Comparison of ENCODE assay signal across 8 cellular contexts in the genomic region with DNA sequence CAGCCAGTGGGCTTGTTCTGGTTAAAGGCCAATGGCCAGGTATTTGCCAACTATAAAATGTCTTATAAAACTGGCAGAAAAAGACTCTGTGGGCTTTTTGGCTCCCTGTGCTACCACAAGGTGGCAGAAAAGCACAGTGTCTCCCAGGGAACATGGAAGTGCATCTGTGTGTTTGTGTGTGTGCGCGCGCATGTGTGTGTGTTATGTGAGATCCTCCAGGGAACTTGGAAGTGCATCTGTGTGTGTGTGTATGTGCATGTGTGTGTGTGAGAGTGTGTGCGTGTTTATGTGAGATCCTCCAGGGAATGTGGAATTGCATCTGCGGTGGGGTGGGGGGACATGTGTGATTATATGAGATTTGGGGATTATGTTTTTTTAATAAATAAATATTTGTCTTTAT. TPM values are rescaled to one million over a fixed set of nuclear protein-coding genes. Genes with fewer than 3 reads are reported as not detected.
DNase-seq lines count a peak whose midpoint lies in the region; ATAC-seq and TF ChIP-seq lines count a peak whose summit lies in the region.

No MANE protein-coding gene starts in this region.

- H3K4me3 Mint-ChIP-seq in CD4-positive, CD25-positive, alpha-beta regulatory T cell: peak overlapping the region in 2 of 4 donors; percentile 5 to 56
- H3K4me3 Mint-ChIP-seq in H9: no peak overlapping the region
- H3K4me3 Mint-ChIP-seq in activated naive CD4-positive, alpha-beta T cell treated with anti-CD3 and anti-CD28 coated beads, Interleukin-2, amount 10 ng/mL, durations not matched to agents 7 days and 5 days: no peak overlapping the region

- H2BK120ac ChIP-seq in H9 (ENCODE audit: low read depth, low read length, poor library complexity, severe bottlenecking): no peak overlapping the region

- no peak overlapping the region for H2BK15ac ChIP-seq in H9 (ENCODE audit: low read depth, low read length)

- H3K9me3 ChIP-seq in CD4-positive, CD25-positive, alpha-beta regulatory T cell (ENCODE audit: control insufficient read depth in 2 of 2, low read length in 2 of 2): peaks cover 5 to 6% of the 10 kb centered on the region in 2 experiments
- H3K9me3 ChIP-seq in H9 (ENCODE audit: control insufficient read depth, low read depth, low read length) (no peaks in the 10 kb centered on the region), NT2/D1 (ENCODE audit: insufficient read depth, low read length) (peaks cover 13% of the 10 kb centered on the region)

- H2BK20ac ChIP-seq in H9 (ENCODE audit: low read depth, low read length, poor library complexity, severe bottlenecking): no peak overlapping the region

- DNase-seq in CD4-positive, CD25-positive, alpha-beta regulatory T cell: peak in 2 of 3 donors; percentile 21 to 73
- DNase-seq in H9 (peak; percentile 72), NT2/D1 (ENCODE audit: low read depth, low spot score) (peak; percentile 49), iPS DF 4.7 (ENCODE audit: extremely low read depth, low spot score) (peak; percentile 68), GM19240 (ENCODE audit: insufficient read length, low spot score) (no peak)
- peak; percentile 70 for DNase-seq in activated naive CD4-positive, alpha-beta T cell treated with anti-CD3 and anti-CD28 coated beads, Interleukin-2, amount 10 ng/mL, durations not matched to agents 7 days and 5 days
- DNase-seq in stimulated activated CD4-positive, alpha-beta T cell treated with anti-CD3 and anti-CD28 coated beads, Interleukin-1b, Interleukin-23, amount 100 ng/mL, for 48 hours: peak; percentile 52

- H3K27ac Mint-ChIP-seq in CD4-positive, CD25-positive, alpha-beta regulatory T cell: no peak overlapping the region
- no peak overlapping the region; a peak in 1 of 7 replicates for H3K27ac Mint-ChIP-seq in H9
- H3K27ac Mint-ChIP-seq in activated naive CD4-positive, alpha-beta T cell treated with anti-CD3 and anti-CD28 coated beads, Interleukin-2, amount 10 ng/mL, durations not matched to agents 7 days and 5 days: no peak overlapping the region

- peaks cover 3% of the 10 kb centered on the region for H3K27me3 ChIP-seq in CD4-positive, CD25-positive, alpha-beta regulatory T cell (ENCODE audit: control insufficient read depth, insufficient read depth, low read length)
- H3K27me3 ChIP-seq in H9 (ENCODE audit: insufficient read depth, low read length) (no peaks in the 10 kb centered on the region), NT2/D1 (ENCODE audit: insufficient read depth, insufficient read length) (no peaks in the 10 kb centered on the region)

- H4K20me1 ChIP-seq in H9 (ENCODE audit: control insufficient read depth, insufficient read depth, insufficient read length): no peaks in the 10 kb centered on the region

- no peak overlapping the region for H2AK5ac ChIP-seq in H9 (ENCODE audit: insufficient read length, low read length)

- H3K79me2 ChIP-seq in H9 (ENCODE audit: insufficient read depth, low read length): no peaks in the 10 kb centered on the region

- H2AFZ ChIP-seq in H9 (ENCODE audit: low read length): no peak overlapping the region

- no peak overlapping the region for H4K91ac ChIP-seq in H9 (ENCODE audit: insufficient read length, low read depth, low read length)

- no peaks in the 10 kb centered on the region for H3K4me1 ChIP-seq in CD4-positive, CD25-positive, alpha-beta regulatory T cell (ENCODE audit: control insufficient read depth, insufficient read depth, low read length, poor library complexity, severe bottlenecking)
- no peaks in the 10 kb centered on the region for H3K4me1 ChIP-seq in H9 (ENCODE audit: insufficient read depth, low read length)
- no peaks in the 10 kb centered on the region for H3K4me1 ChIP-seq in NT2/D1 (ENCODE audit: insufficient read depth, insufficient read length)

- H3K23ac ChIP-seq in H9 (ENCODE audit: insufficient read length, low read depth, low read length): no peak overlapping the region

- peaks cover 13% of the 10 kb centered on the region for H3K27me3 Mint-ChIP-seq in CD4-positive, CD25-positive, alpha-beta regulatory T cell
- peaks cover 3% of the 10 kb centered on the region; the same call in 1 of the 2 replicates for H3K27me3 Mint-ChIP-seq in H9 (ENCODE audit: low read depth)
- H3K27me3 Mint-ChIP-seq in activated naive CD4-positive, alpha-beta T cell treated with anti-CD3 and anti-CD28 coated beads, Interleukin-2, amount 10 ng/mL, durations not matched to agents 7 days and 5 days: peaks cover 14% of the 10 kb centered on the region

- H3K9ac ChIP-seq in H9 (ENCODE audit: extremely low read depth, insufficient read length, low read length) (no peak overlapping the region), NT2/D1 (ENCODE audit: insufficient read length, low read depth) (no peak overlapping the region)

- H3K27ac ChIP-seq in CD4-positive, CD25-positive, alpha-beta regulatory T cell (ENCODE audit: insufficient read depth, low read length, poor library complexity, severe bottlenecking): no peak overlapping the region
- H3K27ac ChIP-seq in H9 (ENCODE audit: insufficient read length, low read depth, low read length): no peak overlapping the region

- no peak overlapping the region for H4K5ac ChIP-seq in H9 (ENCODE audit: insufficient read length, low read depth, low read length)

- CTCF ChIA-PET in activated naive CD4-positive, alpha-beta T cell treated with anti-CD3 and anti-CD28 coated beads, Interleukin-2, amount 10 ng/mL, durations not matched to agents 7 days and 5 days (lab: Charles Lee): interaction anchor here (0.9 to 2.3 kb wide), 3 partner anchors 165 to 469 kb away, joined by 4 to 8 read pairs (median 4); no protein-coding TSS in a partner anchor

- no peaks in the 10 kb centered on the region for H3K23me2 ChIP-seq in H9 (ENCODE audit: insufficient read length, low read depth, low read length, poor library complexity, severe bottlenecking)

- H3K18ac ChIP-seq in H9 (ENCODE audit: insufficient read length, low read depth, low read length): no peak overlapping the region

- WGBS in H9 (ENCODE audit: extremely low coverage, insufficient read length, low lambda C conversion rate): no CpG with 5 or more reads among the region's 5 CpGs

- peak; percentile 83 for TF ChIP-seq CTCF in H9 (conservative IDR thresholded peaks at IDR 0.05)

- no peak overlapping the region for H3K14ac ChIP-seq in H9 (ENCODE audit: insufficient read depth, low read length)

- H3K4me2 ChIP-seq in H9 (ENCODE audit: insufficient read depth, insufficient read length, low read length): no peak overlapping the region

- H4K8ac ChIP-seq in H9 (replicated peaks; ENCODE audit: insufficient read length, low read depth, low read length): no peak overlapping the region

- H3T11ph ChIP-seq in H9 (ENCODE audit: low read length): no peak overlapping the region

- ATAC-seq in CD4-positive, CD25-positive, alpha-beta regulatory T cell (ENCODE audit: low read depth in 2 of 2): no peak
- no peak for ATAC-seq in GM19463 (IDR thresholded peaks at IDR 0.05; ENCODE audit: unreplicated experiment)

- H3K36me3 ChIP-seq in CD4-positive, CD25-positive, alpha-beta regulatory T cell (ENCODE audit: control insufficient read depth, insufficient read depth, low read length): no peaks in the 10 kb centered on the region
- H3K36me3 ChIP-seq in NT2/D1 (ENCODE audit: insufficient read depth, insufficient read length, low read length): no peaks in the 10 kb centered on the region

- no peak overlapping the region for H3K4me3 ChIP-seq in CD4-positive, CD25-positive, alpha-beta regulatory T cell (ENCODE audit: low read depth, low read length)
- H3K4me3 ChIP-seq in NT2/D1 (ENCODE audit: insufficient read length, low read depth): no peak overlapping the region

- no peak overlapping the region for H2BK5ac ChIP-seq in H9 (ENCODE audit: insufficient read length, low read length)

- H3K4ac ChIP-seq in H9 (ENCODE audit: low read depth, low read length): no peak overlapping the region

- H2BK12ac ChIP-seq in H9 (ENCODE audit: insufficient read length, low read depth, low read length): no peak overlapping the region

- H3K79me1 ChIP-seq in H9 (ENCODE audit: insufficient read depth, low read depth, low read length, poor library complexity, severe bottlenecking): no peaks in the 10 kb centered on the region

- peaks cover 0 to 11% (median 1%) of the 10 kb centered on the region in 7 donors for H3K9me3 Mint-ChIP-seq in CD4-positive, CD25-positive, alpha-beta regulatory T cell
- peaks cover 8 to 16% of the 10 kb centered on the region in 2 experiments for H3K9me3 Mint-ChIP-seq in H9
- H3K9me3 Mint-ChIP-seq in activated naive CD4-positive, alpha-beta T cell treated with anti-CD3 and anti-CD28 coated beads, Interleukin-2, amount 10 ng/mL, durations not matched to agents 7 days and 5 days: peaks cover 10% of the 10 kb centered on the region

- H3K4me1 Mint-ChIP-seq in CD4-positive, CD25-positive, alpha-beta regulatory T cell: peaks cover 0 to 2% (median 0%) of the 10 kb centered on the region in 4 donors
- peaks cover 10 to 27% of the 10 kb centered on the region in 2 experiments for H3K4me1 Mint-ChIP-seq in H9
- H3K4me1 Mint-ChIP-seq in activated naive CD4-positive, alpha-beta T cell treated with anti-CD3 and anti-CD28 coated beads, Interleukin-2, amount 10 ng/mL, durations not matched to agents 7 days and 5 days: no peaks in the 10 kb centered on the region

- peaks cover 3% of the 10 kb centered on the region for H3K36me3 Mint-ChIP-seq in CD4-positive, CD25-positive, alpha-beta regulatory T cell
- peaks cover 4 to 8% (median 7%) of the 10 kb centered on the region in 3 experiments for H3K36me3 Mint-ChIP-seq in H9 (ENCODE audit: insufficient read depth in 1 of 3, low read depth in 3 of 3)
- H3K36me3 Mint-ChIP-seq in activated naive CD4-positive, alpha-beta T cell treated with anti-CD3 and anti-CD28 coated beads, Interleukin-2, amount 10 ng/mL, durations not matched to agents 7 days and 5 days: no peaks in the 10 kb centered on the region

- H3K56ac ChIP-seq in H9 (ENCODE audit: insufficient read length, low read depth, low read length): no peak overlapping the region

RNA-seq across cellular contexts. Expression of a gene that starts 30.2 kb away (rescaled TPM):
- total RNA-seq in CD4-positive, CD25-positive, alpha-beta regulatory T cell: 121 TPM
- polyA plus RNA-seq in CD4-positive, CD25-positive, alpha-beta regulatory T cell: 100 to 1,000 TPM in 1 of 4 donors, 10 to 100 TPM in 3; 94.0 to 123 (median 97.6) TPM
- total RNA-seq in H9 (2021): 35.8 and 36.9 TPM in 2 replicates
